ENCODE assay signal across 1 cellular context in the genomic region with DNA sequence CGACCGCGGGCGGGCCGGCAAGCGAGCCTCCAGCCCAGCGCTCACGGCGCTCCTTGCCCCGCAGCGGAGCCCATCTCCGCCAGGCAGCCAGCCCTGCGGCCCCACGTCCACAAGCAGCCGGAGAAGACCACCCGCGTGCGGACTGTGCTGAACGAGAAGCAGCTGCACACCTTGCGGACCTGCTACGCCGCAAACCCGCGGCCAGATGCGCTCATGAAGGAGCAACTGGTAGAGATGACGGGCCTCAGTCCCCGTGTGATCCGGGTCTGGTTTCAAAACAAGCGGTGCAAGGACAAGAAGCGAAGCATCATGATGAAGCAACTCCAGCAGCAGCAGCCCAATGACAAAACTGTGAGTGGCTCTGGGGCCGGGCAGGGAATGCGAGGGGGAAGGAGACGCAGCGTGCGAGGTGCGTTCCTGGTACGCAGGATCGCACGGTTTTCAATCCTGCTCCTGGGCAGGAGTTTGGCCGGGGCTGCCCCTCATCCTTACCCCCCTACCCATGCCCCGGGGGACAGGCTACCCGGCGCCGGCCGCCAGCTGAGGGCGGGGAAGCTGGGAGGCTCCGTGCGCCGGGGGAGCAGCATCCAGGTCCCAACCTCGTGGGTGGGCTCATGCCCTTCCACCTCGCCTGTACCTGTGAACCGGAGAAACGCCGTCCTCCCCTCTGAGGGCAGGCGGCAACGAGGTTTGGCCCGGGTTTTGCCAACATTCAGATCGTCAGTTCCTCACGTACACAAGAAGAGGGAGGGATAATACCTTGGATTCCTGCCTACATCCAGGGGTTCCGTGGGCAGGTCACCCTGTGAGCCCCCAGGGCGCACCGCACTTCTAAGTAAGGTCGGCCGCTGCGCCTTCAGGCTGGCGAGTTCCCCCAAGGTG.
TF ChIP-seq lines count a peak whose summit lies in the region.

No MANE protein-coding gene starts in this region.

TF ChIP-seq in IMR-90, 13 proteins besides CTCF, POLR2A, EP300 and RAD21:
- TF ChIP-seq RFX5 (IDR thresholded peaks at IDR 0.05; ENCODE audit: low read depth, low read length) (no peak), BHLHE40 (IDR thresholded peaks at IDR 0.05; ENCODE audit: low read depth, low read length) (no peak), MXI1 (IDR thresholded peaks at IDR 0.05; ENCODE audit: borderline replicate concordance, low read depth, low read length) (no peak), MAZ (IDR thresholded peaks at IDR 0.05; ENCODE audit: borderline replicate concordance, low read depth, low read length) (no peak), NFE2L2 (IDR thresholded peaks at IDR 0.05; ENCODE audit: low read depth, low read length) (no peak), FOS (IDR thresholded peaks at IDR 0.05; ENCODE audit: low read depth, low read length) (no peak)
